1 cellular context compared by ENCODE assay signal in the genomic region with DNA sequence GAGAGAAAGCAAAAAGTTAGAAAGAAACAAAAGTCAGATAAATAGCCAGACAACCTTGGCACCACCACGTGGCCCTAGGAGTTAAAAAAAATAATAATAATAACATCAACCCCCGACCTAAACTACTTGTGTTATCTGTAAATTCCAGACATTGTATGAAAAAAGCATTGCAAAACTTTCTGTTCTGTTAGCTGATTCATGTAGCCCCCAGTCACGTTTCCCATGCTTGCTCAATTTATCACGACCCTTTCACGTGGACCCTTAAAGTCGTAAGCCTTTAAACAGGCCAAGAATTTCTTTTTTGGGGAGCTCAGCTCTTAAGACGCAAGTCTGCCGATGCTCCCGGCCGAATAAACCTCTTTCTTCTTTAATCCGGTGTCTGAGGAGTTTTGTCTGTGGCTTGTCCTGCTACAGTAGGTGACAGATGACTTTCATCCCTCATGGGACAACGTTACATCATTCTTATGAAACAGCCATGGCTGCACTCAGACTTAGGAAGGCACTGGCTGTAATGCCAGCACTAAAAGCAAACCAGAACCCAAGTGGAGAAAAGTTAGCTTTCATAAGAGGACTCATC.
TF ChIP-seq lines count a peak whose summit lies in the region.

No MANE protein-coding gene starts in this region.

TF ChIP-seq in K562, 482 proteins besides CTCF, POLR2A, EP300 and RAD21 (continued from another document and continues in another):
- TF ChIP-seq, protein P1, sequence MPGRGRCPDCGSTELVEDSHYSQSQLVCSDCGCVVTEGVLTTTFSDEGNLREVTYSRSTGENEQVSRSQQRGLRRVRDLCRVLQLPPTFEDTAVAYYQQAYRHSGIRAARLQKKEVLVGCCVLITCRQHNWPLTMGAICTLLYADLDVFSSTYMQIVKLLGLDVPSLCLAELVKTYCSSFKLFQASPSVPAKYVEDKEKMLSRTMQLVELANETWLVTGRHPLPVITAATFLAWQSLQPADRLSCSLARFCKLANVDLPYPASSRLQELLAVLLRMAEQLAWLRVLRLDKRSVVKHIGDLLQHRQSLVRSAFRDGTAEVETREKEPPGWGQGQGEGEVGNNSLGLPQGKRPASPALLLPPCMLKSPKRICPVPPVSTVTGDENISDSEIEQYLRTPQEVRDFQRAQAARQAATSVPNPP (IDR thresholded peaks at IDR 0.05; ENCODE audit: borderline replicate concordance, insufficient read depth, insufficient read length), result no peak
- TF ChIP-seq MEIS2 (IDR thresholded peaks at IDR 0.05; ENCODE audit: partially characterized antibody) (peak; percentile 82), ZNF583 (CRISPR knock-in tag; IDR thresholded peaks at IDR 0.05) (no peak), GTF2E2 (tag; IDR thresholded peaks at IDR 0.05) (no peak), CEBPG (CRISPR knock-in tag; IDR thresholded peaks at IDR 0.05) (peak; percentile 82), CEBPG (tag; conservative IDR thresholded peaks at IDR 0.05 in 1 of 2, IDR thresholded peaks at IDR 0.05 in 1 of 2) (peak; percentile 87 to 89), ZC3H4 (CRISPR knock-in tag; IDR thresholded peaks at IDR 0.05; ENCODE audit: borderline replicate concordance) (no peak), KDM2B (CRISPR knock-in tag; IDR thresholded peaks at IDR 0.05) (no peak), KLF6 (CRISPR knock-in tag; IDR thresholded peaks at IDR 0.05; ENCODE audit: borderline replicate concordance) (no peak), TRIM28 (IDR thresholded peaks at IDR 0.05) (peak; percentile 85), ARID1B (IDR thresholded peaks at IDR 0.05) (peak; percentile 28; the same call in 1 of the 2 replicates), MYC (IDR thresholded peaks at IDR 0.05; ENCODE audit: low read depth, low read length) (no peak), MYC (CRISPR knock-in tag; IDR thresholded peaks at IDR 0.05; ENCODE audit: borderline replicate concordance, low read depth) (peak; percentile 45; the same call in 1 of the 2 replicates), FIP1L1 (IDR thresholded peaks at IDR 0.05; ENCODE audit: low read depth, low read length, poor library complexity, severe bottlenecking) (no peak), CBX1 (IDR thresholded peaks at IDR 0.05; ENCODE audit: low read depth) (0 out of 2 replicates have a peak, but pooled peaks have one; percentile 47), GTF2A2 (tag; IDR thresholded peaks at IDR 0.05) (no peak), RUNX1 (IDR thresholded peaks at IDR 0.05; ENCODE audit: low read depth) (no peak), FUS (optimal IDR thresholded peaks at IDR 0.05; ENCODE audit: low read depth, low read length) (no peak), PBX2 (CRISPR knock-in tag; IDR thresholded peaks at IDR 0.05; ENCODE audit: low read depth) (no peak), PBX2 (tag; conservative IDR thresholded peaks at IDR 0.05; ENCODE audit: low read depth) (peak; percentile 77), SRSF7 (optimal IDR thresholded peaks at IDR 0.05; ENCODE audit: low read depth, low read length) (no peak), RHOXF2B (CRISPR knock-in tag; conservative IDR thresholded peaks at IDR 0.05) (no peak), RFX1 (IDR thresholded peaks at IDR 0.05) (no peak), ZNF695 (CRISPR knock-in tag; IDR thresholded peaks at IDR 0.05) (no peak), FOXJ3 (CRISPR knock-in tag; IDR thresholded peaks at IDR 0.05) (no peak), FOSL1 (tag; conservative IDR thresholded peaks at IDR 0.05) (0 out of 2 replicates have a peak, but pooled peaks have one; percentile 21), ZFPM2 (CRISPR knock-in tag; IDR thresholded peaks at IDR 0.05) (no peak), ZNF134 (CRISPR knock-in tag; conservative IDR thresholded peaks at IDR 0.05) (no peak), ATF2 (CRISPR knock-in tag; IDR thresholded peaks at IDR 0.05) (0 out of 2 replicates have a peak, but pooled peaks have one; percentile 44), LCOR (CRISPR knock-in tag; IDR thresholded peaks at IDR 0.05) (peak; percentile 36; the same call in 1 of the 2 replicates), ZNF766 (CRISPR knock-in tag; conservative IDR thresholded peaks at IDR 0.05) (peak; percentile 84), NBN (IDR thresholded peaks at IDR 0.05; ENCODE audit: low read depth) (no peak), FOXJ2 (tag; IDR thresholded peaks at IDR 0.05) (no peak), LEF1 (IDR thresholded peaks at IDR 0.05) (no peak), ZNF318 (IDR thresholded peaks at IDR 0.05; ENCODE audit: borderline replicate concordance in 1 of 2, low read depth in 1 of 2) (0 out of 4 replicates have a peak, but pooled peaks of 1 of the 2 experiments have one; percentile 44), MTA3 (IDR thresholded peaks at IDR 0.05; ENCODE audit: borderline replicate concordance) (peak; percentile 15; the same call in 1 of the 2 replicates), CBX3 (IDR thresholded peaks at IDR 0.05; ENCODE audit: borderline replicate concordance in 1 of 2, low read length in 2 of 2) (peak in 1 of 2 experiments; percentile 74; a peak in 1 of 3 replicates), JUNB (CRISPR knock-in tag; conservative IDR thresholded peaks at IDR 0.05) (no peak), CHD1 (IDR thresholded peaks at IDR 0.05; ENCODE audit: low read length) (peak; percentile 27), ZSCAN29 (IDR thresholded peaks at IDR 0.05) (no peak)
- TF ChIP-seq, protein P2, sequence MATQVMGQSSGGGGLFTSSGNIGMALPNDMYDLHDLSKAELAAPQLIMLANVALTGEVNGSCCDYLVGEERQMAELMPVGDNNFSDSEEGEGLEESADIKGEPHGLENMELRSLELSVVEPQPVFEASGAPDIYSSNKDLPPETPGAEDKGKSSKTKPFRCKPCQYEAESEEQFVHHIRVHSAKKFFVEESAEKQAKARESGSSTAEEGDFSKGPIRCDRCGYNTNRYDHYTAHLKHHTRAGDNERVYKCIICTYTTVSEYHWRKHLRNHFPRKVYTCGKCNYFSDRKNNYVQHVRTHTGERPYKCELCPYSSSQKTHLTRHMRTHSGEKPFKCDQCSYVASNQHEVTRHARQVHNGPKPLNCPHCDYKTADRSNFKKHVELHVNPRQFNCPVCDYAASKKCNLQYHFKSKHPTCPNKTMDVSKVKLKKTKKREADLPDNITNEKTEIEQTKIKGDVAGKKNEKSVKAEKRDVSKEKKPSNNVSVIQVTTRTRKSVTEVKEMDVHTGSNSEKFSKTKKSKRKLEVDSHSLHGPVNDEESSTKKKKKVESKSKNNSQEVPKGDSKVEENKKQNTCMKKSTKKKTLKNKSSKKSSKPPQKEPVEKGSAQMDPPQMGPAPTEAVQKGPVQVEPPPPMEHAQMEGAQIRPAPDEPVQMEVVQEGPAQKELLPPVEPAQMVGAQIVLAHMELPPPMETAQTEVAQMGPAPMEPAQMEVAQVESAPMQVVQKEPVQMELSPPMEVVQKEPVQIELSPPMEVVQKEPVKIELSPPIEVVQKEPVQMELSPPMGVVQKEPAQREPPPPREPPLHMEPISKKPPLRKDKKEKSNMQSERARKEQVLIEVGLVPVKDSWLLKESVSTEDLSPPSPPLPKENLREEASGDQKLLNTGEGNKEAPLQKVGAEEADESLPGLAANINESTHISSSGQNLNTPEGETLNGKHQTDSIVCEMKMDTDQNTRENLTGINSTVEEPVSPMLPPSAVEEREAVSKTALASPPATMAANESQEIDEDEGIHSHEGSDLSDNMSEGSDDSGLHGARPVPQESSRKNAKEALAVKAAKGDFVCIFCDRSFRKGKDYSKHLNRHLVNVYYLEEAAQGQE (CRISPR knock-in tag; IDR thresholded peaks at IDR 0.05; ENCODE audit: low read depth), result no peak
